24 cellular contexts compared by ENCODE assay signal in genomic region chr7:112120818-112121217, GRCh38.
DNase-seq lines count a peak whose midpoint lies in the region; ATAC-seq and TF ChIP-seq lines count a peak whose summit lies in the region.
"Had no signal": no experiment of that assay in that cellular context is flagged by ENCODE, and none has a peak within 500 bp of the region (broad histone marks: within the 10 kb centered on the region; RNA-seq: fewer than 3 reads in every experiment).

No MANE protein-coding gene starts in this region.

- no peak for DNase-seq in dedifferentiated amniotic fluid mesenchymal stem cell (ENCODE audit: extremely low spot score)
- no peak for DNase-seq in NCI-H345 (lab: John Stamatoyannopoulos, UW)
- no peak for DNase-seq in cerebellar nuclear complex (lab: John Stamatoyannopoulos, UW)
- DNase-seq in esophagus muscularis mucosa (ENCODE audit: extremely low spot score): no peak
- DNase-seq: activated CD4-positive, alpha-beta T cell treated with anti-CD3 and anti-CD28 coated beads, Interleukin-2, amount 10 ng/mL, durations not matched to agents 24 days and 14 days; activated naive CD4-positive, alpha-beta T cell treated with Interleukin-2 at 50 U/mL for 16 hours; activated T-cell treated with anti-CD3 and anti-CD28 coated beads, Interleukin-2, amount 50 U/mL, for 48 hours; adrenal gland; effector CD4-positive, alpha-beta T cell; heart right ventricle; left cardiac atrium; NCI-H1092 treated with DMSO at 0.1 percent for 48 hours; NCI-H187 treated with DMSO at 0.1 percent for 48 hours; NCI-H2227 treated with DMSO at 0.1 percent for 48 hours; NCI-H748 treated with DMSO at 0.1 percent for 48 hours; stimulated activated naive CD8-positive, alpha-beta T cell treated with anti-CD3 and anti-CD28 coated beads, Interleukin-15, amount 100 ng/mL, for 72 hours; T-helper 17 cell; transverse colon had no signal

- 100% methylated on average over 1 of the region's 1 CpG for WGBS in esophagus muscularis mucosa

- TF ChIP-seq POLR2A in esophagus muscularis mucosa (IDR thresholded peaks at IDR 0.05; ENCODE audit: low read depth): no peak

- H3K9me3 ChIP-seq in esophagus muscularis mucosa: no peaks in the 10 kb centered on the region
- H3K9me3 ChIP-seq: adrenal gland, heart right ventricle, transverse colon had no signal

- no peak for TF ChIP-seq CTCF in esophagus muscularis mucosa (IDR thresholded peaks at IDR 0.05)

- intact Hi-C loops in esophagus muscularis mucosa (cut with DNase I): no loop called here

- H3K36me3 ChIP-seq in esophagus muscularis mucosa: no peaks in the 10 kb centered on the region
- H3K36me3 ChIP-seq: adrenal gland, heart right ventricle, neural progenitor cell, transverse colon had no signal

- peak; percentile 75 for ATAC-seq in GM19025 (IDR thresholded peaks at IDR 0.05; ENCODE audit: low read depth, unreplicated experiment)
- peak; percentile 69 for ATAC-seq in GM21825 (IDR thresholded peaks at IDR 0.05; ENCODE audit: unreplicated experiment)
- ATAC-seq in HG03342 (IDR thresholded peaks at IDR 0.05; ENCODE audit: unreplicated experiment): peak; percentile 65
- ATAC-seq: heart right ventricle; left cardiac atrium; sciatic nerve; stimulated activated naive CD8-positive, alpha-beta T cell treated with anti-CD3 and anti-CD28 coated beads, Interleukin-15, amount 100 ng/mL, for 72 hours; T-helper 17 cell had no signal

- no peak overlapping the region for H3K27ac ChIP-seq in esophagus muscularis mucosa (replicated peaks in 1 of 4)
- H3K27ac ChIP-seq: adrenal gland, heart right ventricle, neural progenitor cell, RWPE1, transverse colon had no signal

- H3K4me1 ChIP-seq in esophagus muscularis mucosa: peaks cover 0 to 11% (median 0%) of the 10 kb centered on the region in 4 donors

- no peak overlapping the region for H3K4me3 ChIP-seq in esophagus muscularis mucosa
- H3K4me3 ChIP-seq: adrenal gland, heart right ventricle, neural progenitor cell, transverse colon had no signal

- TF ChIP-seq EP300 in esophagus muscularis mucosa (IDR thresholded peaks at IDR 0.05): no peak

- H3K27me3 ChIP-seq in esophagus muscularis mucosa: no peaks in the 10 kb centered on the region
- H3K27me3 ChIP-seq: adrenal gland, heart right ventricle, neural progenitor cell, transverse colon had no signal
